8 cellular contexts compared by ENCODE assay signal in genomic region chr1:211514030-211514754, GRCh38. TPM values are rescaled to one million over a fixed set of nuclear protein-coding genes. Genes with fewer than 3 reads are reported as not detected.
DNase-seq lines count a peak whose midpoint lies in the region; ATAC-seq and TF ChIP-seq lines count a peak whose summit lies in the region.

No MANE protein-coding gene starts in this region.

- no peaks in the 10 kb centered on the region for H3K79me2 ChIP-seq in GM23338 (replicated peaks; ENCODE audit: insufficient read depth)

- TF ChIP-seq CTCF in GM23338 (conservative IDR thresholded peaks at IDR 0.05; ENCODE audit: low read depth in 2 of 2) = peak; percentile 69 to 95
- peak; percentile 81 for TF ChIP-seq CTCF in fibroblast of the aortic adventitia (IDR thresholded peaks at IDR 0.05; ENCODE audit: insufficient read depth, low read length)

- H3K36me3 Mint-ChIP-seq in GM23338 (ENCODE audit: low read depth) = no peaks in the 10 kb centered on the region; the same call in 2 of the 3 replicates
- no peaks in the 10 kb centered on the region for H3K36me3 Mint-ChIP-seq in activated T-cell treated with anti-CD3 and anti-CD28 coated beads, Interleukin-2, amount 50 U/mL, for 72 hours (ENCODE audit: insufficient read depth in 2 of 2)

- no peaks in the 10 kb centered on the region for H4K20me1 ChIP-seq in GM23338 (replicated peaks; ENCODE audit: insufficient read depth)

- H3K14ac ChIP-seq in neuronal stem cell (ENCODE audit: low read length) = no peak overlapping the region

- no peaks in the 10 kb centered on the region for H3K4me1 ChIP-seq in GM23338 (ENCODE audit: insufficient read depth)
- H3K4me1 ChIP-seq in neuronal stem cell (ENCODE audit: control insufficient read depth in 2 of 2, insufficient read depth in 1 of 2, low read depth in 1 of 2, low read length in 2 of 2) = peaks cover 0 to 3% of the 10 kb centered on the region in 2 donors
- H3K4me1 ChIP-seq in stomach smooth muscle (ENCODE audit: control insufficient read depth, insufficient read depth, low read length) = peaks cover 11% of the 10 kb centered on the region

- H3K9me2 ChIP-seq in GM23338 (ENCODE audit: insufficient read depth) = no peaks in the 10 kb centered on the region

- H3K9me3 Mint-ChIP-seq in GM23338 = peaks cover 5% of the 10 kb centered on the region; the same call in 1 of the 3 replicates
- H3K9me3 Mint-ChIP-seq in activated T-cell treated with anti-CD3 and anti-CD28 coated beads, Interleukin-2, amount 50 U/mL, for 72 hours = no peaks in the 10 kb centered on the region

- no peak overlapping the region for H2BK120ac ChIP-seq in neuronal stem cell (ENCODE audit: low read depth, low read length)

- no peak overlapping the region for H2BK12ac ChIP-seq in neuronal stem cell (ENCODE audit: low read length)

- H3F3A ChIP-seq in GM23338 (replicated peaks; ENCODE audit: low read depth) = peaks cover 4% of the 10 kb centered on the region; the same call in 1 of the 2 replicates

- H3K36me3 ChIP-seq in GM23338 (ENCODE audit: insufficient read depth) = no peaks in the 10 kb centered on the region
- H3K36me3 ChIP-seq in neuronal stem cell (replicated peaks in 1 of 2; ENCODE audit: control insufficient read depth in 2 of 2, insufficient read depth in 2 of 2, low read length in 2 of 2) = no peaks in the 10 kb centered on the region
- no peaks in the 10 kb centered on the region for H3K36me3 ChIP-seq in stomach smooth muscle (ENCODE audit: control insufficient read depth in 2 of 2, insufficient read depth in 2 of 2, low read length in 2 of 2)

- H3K4me3 ChIP-seq in GM23338 (0 out of 2 replicates have a peak overlapping the region, but pooled peaks have one; percentile 24), fibroblast of the aortic adventitia (ENCODE audit: low read depth, low read length) (no peak overlapping the region), neuronal stem cell (ENCODE audit: low read length in 2 of 2) (no peak overlapping the region), stomach smooth muscle (ENCODE audit: low read length in 2 of 2) (peak overlapping the region; percentile 12 to 40)

- H3K23ac ChIP-seq in neuronal stem cell (ENCODE audit: low read depth, low read length, poor library complexity) = no peak overlapping the region

- no CpG with 5 or more reads among the region's 28 CpGs for WGBS in neuronal stem cell (ENCODE audit: extremely low coverage in 2 of 2, insufficient read length in 2 of 2, insufficient replicate concordance in 1 of 2), 2 donors

- H3K27me3 ChIP-seq in GM23338 (ENCODE audit: insufficient read depth) (peaks cover 15% of the 10 kb centered on the region), neuronal stem cell (ENCODE audit: control insufficient read depth in 3 of 3, insufficient read depth in 3 of 3, low read depth in 1 of 3, low read length in 3 of 3) (peaks cover 0 to 31% (median 14%) of the 10 kb centered on the region in 3 experiments), stomach smooth muscle (ENCODE audit: control insufficient read depth in 1 of 2, insufficient read depth in 2 of 2, low read length in 2 of 2) (peaks cover 2 to 33% of the 10 kb centered on the region in 2 donors)

- no peak overlapping the region for H3K18ac ChIP-seq in neuronal stem cell (ENCODE audit: low read length)

- H2BK15ac ChIP-seq in neuronal stem cell (ENCODE audit: low read length) = no peak overlapping the region

- H3K4ac ChIP-seq in neuronal stem cell (ENCODE audit: low read length) = no peak overlapping the region

- H3K9ac ChIP-seq in neuronal stem cell (ENCODE audit: low read depth, low read length, poor library complexity) = no peak overlapping the region
- no peak overlapping the region for H3K9ac ChIP-seq in stomach smooth muscle (ENCODE audit: low read length in 2 of 2)

- H3K27me3 Mint-ChIP-seq in GM23338 (ENCODE audit: insufficient read depth, low read depth, poor library complexity) = peaks cover 19% of the 10 kb centered on the region
- H3K27me3 Mint-ChIP-seq in activated T-cell treated with anti-CD3 and anti-CD28 coated beads, Interleukin-2, amount 50 U/mL, for 72 hours (ENCODE audit: low read depth) = no peaks in the 10 kb centered on the region

- no peak overlapping the region for H3K27ac Mint-ChIP-seq in GM23338
- no peak overlapping the region for H3K27ac Mint-ChIP-seq in activated T-cell treated with anti-CD3 and anti-CD28 coated beads, Interleukin-2, amount 50 U/mL, for 72 hours

- no peaks in the 10 kb centered on the region for H3K9me3 ChIP-seq in neuronal stem cell (replicated peaks in 1 of 2; ENCODE audit: control insufficient read depth in 2 of 2, insufficient read depth in 1 of 2, low read depth in 1 of 2, low read length in 2 of 2)
- H3K9me3 ChIP-seq in stomach smooth muscle (ENCODE audit: control insufficient read depth in 2 of 2, low read length in 2 of 2) = no peaks in the 10 kb centered on the region

- peak; percentile 87 for ATAC-seq in GM23338
- peak; percentile 85 to 88 for ATAC-seq in activated T-cell treated with anti-CD3 and anti-CD28 coated beads, Interleukin-2, amount 50 U/mL, for 72 hours (replicated peaks in 1 of 2)

- no peak overlapping the region for H2BK5ac ChIP-seq in neuronal stem cell (ENCODE audit: low read length)

- H2AFZ ChIP-seq in GM23338 (peak overlapping the region; percentile 93), neuronal stem cell (ENCODE audit: low read length) (peak overlapping the region; percentile 70)

- no peak overlapping the region for H4K8ac ChIP-seq in neuronal stem cell (ENCODE audit: low read depth, low read length)

- H4K91ac ChIP-seq in neuronal stem cell (ENCODE audit: low read depth, low read length, poor library complexity) = no peak overlapping the region

- H3K27ac ChIP-seq in GM23338 (ENCODE audit: low read depth) (no peak overlapping the region), neuronal stem cell (replicated peaks; ENCODE audit: low read length) (no peak overlapping the region), stomach smooth muscle (ENCODE audit: low read length) (no peak overlapping the region)

- H3K4me2 ChIP-seq in GM23338 (peak overlapping the region; percentile 69; the same call in 1 of the 2 replicates), neuronal stem cell (ENCODE audit: insufficient read depth, low read length, poor library complexity, severe bottlenecking) (no peak overlapping the region)

- peak overlapping the region; percentile 45; the same call in 2 of the 3 replicates for H3K4me3 Mint-ChIP-seq in GM23338
- H3K4me3 Mint-ChIP-seq in activated T-cell treated with anti-CD3 and anti-CD28 coated beads, Interleukin-2, amount 50 U/mL, for 72 hours = peak overlapping the region; percentile 69 to 73

- H3K4me1 Mint-ChIP-seq in GM23338 = peaks cover 11% of the 10 kb centered on the region
- peaks cover 28% of the 10 kb centered on the region for H3K4me1 Mint-ChIP-seq in activated T-cell treated with anti-CD3 and anti-CD28 coated beads, Interleukin-2, amount 50 U/mL, for 72 hours (ENCODE audit: low read depth)

- H3K79me1 ChIP-seq in neuronal stem cell (ENCODE audit: low read depth, low read length) = no peaks in the 10 kb centered on the region

- peak; percentile 90 for DNase-seq in EL
- peak; percentile 95 for DNase-seq in GM23338 (ENCODE audit: low spot score)
- DNase-seq in Kasumi-1 (lab: John Stamatoyannopoulos, UW) = peak; percentile 73 to 85
- peak; percentile 88 for DNase-seq in RKO (ENCODE audit: low spot score)
- DNase-seq in activated T-cell treated with anti-CD3 and anti-CD28 coated beads, Interleukin-2, amount 50 U/mL, for 72 hours = peak; percentile 83 to 90
- peak; percentile 89 for DNase-seq in fibroblast of the aortic adventitia (ENCODE audit: low read depth)
- peak; percentile 71 for DNase-seq in neuronal stem cell (ENCODE audit: low spot score)

- H2AK5ac ChIP-seq in neuronal stem cell (ENCODE audit: low read depth, low read length) = no peak overlapping the region

TF ChIP-seq in GM23338, 12 proteins besides CTCF, POLR2A, EP300 and RAD21:
- no peak for TF ChIP-seq STAT1 (IDR thresholded peaks at IDR 0.05; ENCODE audit: unreplicated experiment)
- TF ChIP-seq CREB1 (CRISPR knock-in tag; IDR thresholded peaks at IDR 0.05; ENCODE audit: low read depth) = 0 out of 2 replicates have a peak, but pooled peaks have one; percentile 43

RNA-seq across cellular contexts. Expression of gene RD3, which starts 22.2 kb away (rescaled TPM):
- total RNA-seq in GM23338 (2014; rRNA removed; shearing (Covaris generic)) = 0.10 and 0.23 TPM in 2 replicates
- polyA plus RNA-seq in GM23338 (2016; fragmentation: Nextera tagmentation; extraction: Ambion mirVana) = not detected in 2 replicates
- total RNA-seq in activated T-cell treated with anti-CD3 and anti-CD28 coated beads, Interleukin-2, amount 50 U/mL, for 72 hours = not detected
- total RNA-seq in fibroblast of the aortic adventitia (ENCODE audit: low replicate concordance) = not detected in 2 replicates
- polyA plus RNA-seq in neuronal stem cell (2013, experiment 1 of 2) = 4.2 TPM
- polyA plus RNA-seq in neuronal stem cell (2013, experiment 2 of 2) = 4.3 TPM

Comparison
In these comparisons a context has a peak if more than half of its experiments do, and no peak if none do; other contexts are left out.
1. H3K4me3 ChIP-seq: peak in GM23338 (single experiment) and stomach smooth muscle (2 of 2); none in fibroblast of the aortic adventitia (single experiment) and neuronal stem cell (0 of 2).
2. Peak in every context shown above with its lines, with median percentiles within 50 percentile points of each other: DNase-seq.